ENCODE assay signal across 1 cellular context in genomic region chr17:77266891-77267341, GRCh38.
TF ChIP-seq lines count a peak whose summit lies in the region.

No MANE protein-coding gene starts in this region.

TF ChIP-seq in GM23338, 12 proteins besides CTCF, POLR2A, EP300 and RAD21 (continued from another document):
- TF ChIP-seq ZNF462 (CRISPR knock-in tag; IDR thresholded peaks at IDR 0.05) (no peak), EZH2 (IDR thresholded peaks at IDR 0.05; ENCODE audit: low read depth, unreplicated experiment) (no peak), CREB1 (CRISPR knock-in tag; IDR thresholded peaks at IDR 0.05; ENCODE audit: low read depth) (no peak), EZH2phosphoT487 (IDR thresholded peaks at IDR 0.05; ENCODE audit: unreplicated experiment) (no peak), ZNF114 (CRISPR knock-in tag; IDR thresholded peaks at IDR 0.05) (no peak), STAT1 (IDR thresholded peaks at IDR 0.05; ENCODE audit: unreplicated experiment) (no peak), ETS1 (IDR thresholded peaks at IDR 0.05) (no peak), NANOG (IDR thresholded peaks at IDR 0.05; ENCODE audit: borderline replicate concordance) (no peak)
- TF ChIP-seq, protein P1, sequence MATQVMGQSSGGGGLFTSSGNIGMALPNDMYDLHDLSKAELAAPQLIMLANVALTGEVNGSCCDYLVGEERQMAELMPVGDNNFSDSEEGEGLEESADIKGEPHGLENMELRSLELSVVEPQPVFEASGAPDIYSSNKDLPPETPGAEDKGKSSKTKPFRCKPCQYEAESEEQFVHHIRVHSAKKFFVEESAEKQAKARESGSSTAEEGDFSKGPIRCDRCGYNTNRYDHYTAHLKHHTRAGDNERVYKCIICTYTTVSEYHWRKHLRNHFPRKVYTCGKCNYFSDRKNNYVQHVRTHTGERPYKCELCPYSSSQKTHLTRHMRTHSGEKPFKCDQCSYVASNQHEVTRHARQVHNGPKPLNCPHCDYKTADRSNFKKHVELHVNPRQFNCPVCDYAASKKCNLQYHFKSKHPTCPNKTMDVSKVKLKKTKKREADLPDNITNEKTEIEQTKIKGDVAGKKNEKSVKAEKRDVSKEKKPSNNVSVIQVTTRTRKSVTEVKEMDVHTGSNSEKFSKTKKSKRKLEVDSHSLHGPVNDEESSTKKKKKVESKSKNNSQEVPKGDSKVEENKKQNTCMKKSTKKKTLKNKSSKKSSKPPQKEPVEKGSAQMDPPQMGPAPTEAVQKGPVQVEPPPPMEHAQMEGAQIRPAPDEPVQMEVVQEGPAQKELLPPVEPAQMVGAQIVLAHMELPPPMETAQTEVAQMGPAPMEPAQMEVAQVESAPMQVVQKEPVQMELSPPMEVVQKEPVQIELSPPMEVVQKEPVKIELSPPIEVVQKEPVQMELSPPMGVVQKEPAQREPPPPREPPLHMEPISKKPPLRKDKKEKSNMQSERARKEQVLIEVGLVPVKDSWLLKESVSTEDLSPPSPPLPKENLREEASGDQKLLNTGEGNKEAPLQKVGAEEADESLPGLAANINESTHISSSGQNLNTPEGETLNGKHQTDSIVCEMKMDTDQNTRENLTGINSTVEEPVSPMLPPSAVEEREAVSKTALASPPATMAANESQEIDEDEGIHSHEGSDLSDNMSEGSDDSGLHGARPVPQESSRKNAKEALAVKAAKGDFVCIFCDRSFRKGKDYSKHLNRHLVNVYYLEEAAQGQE (IDR thresholded peaks at IDR 0.05; ENCODE audit: unreplicated experiment), result no peak
TF ChIP-seq in GM23338: peak in this region for 0.
